ENCODE assay signal across 8 cellular contexts in the genomic region with DNA sequence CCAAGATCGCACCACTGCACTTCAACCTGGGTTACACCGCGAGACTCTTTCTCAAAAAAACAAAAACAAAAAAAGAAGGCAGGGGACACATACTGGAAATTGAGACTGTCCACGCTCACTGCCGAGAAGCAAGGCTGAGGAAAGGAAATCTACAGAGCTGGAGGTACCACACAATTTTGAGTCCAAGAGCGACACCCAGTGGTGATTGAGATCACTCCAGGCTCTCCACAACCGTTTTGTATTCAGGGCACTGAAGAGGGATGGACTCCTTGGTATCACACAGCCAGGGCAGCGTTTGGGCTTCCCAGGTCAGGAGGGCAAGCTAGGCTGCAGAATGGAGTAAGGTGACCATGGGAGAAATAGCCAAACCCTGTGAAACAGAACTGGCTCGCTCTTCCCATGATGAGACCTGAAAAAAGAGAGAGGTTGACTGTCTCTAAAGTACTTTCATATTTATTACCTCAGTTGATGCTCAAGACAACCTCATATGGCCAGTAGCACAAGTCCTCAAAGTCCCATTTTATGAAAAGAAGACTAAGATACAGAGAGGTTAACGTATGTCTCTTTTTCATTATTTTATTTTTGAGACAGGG.
DNase-seq lines count a peak whose midpoint lies in the region; ATAC-seq and TF ChIP-seq lines count a peak whose summit lies in the region.

No MANE protein-coding gene starts in this region.

- H3K79me2 ChIP-seq in neural cell (replicated peaks; ENCODE audit: insufficient read depth, low read length), result no peaks in the 10 kb centered on the region

- DNase-seq in AG04450 (ENCODE audit: low read depth, low spot score) (peak; percentile 34), OCI-M1 (lab: John Stamatoyannopoulos, UW) (peak; percentile 79), activated T-cell treated with anti-CD3 and anti-CD28 coated beads for 4 hours (peak; percentile 45), fibroblast of gingiva (ENCODE audit: low read depth) (peak; percentile 56), suprapubic skin (ENCODE audit: low spot score in 2 of 2) (peak in 1 of 2 donors; percentile 71)

- WGBS in suprapubic skin, result 25% methylated on average over 10 of the region's 10 CpGs

- TF ChIP-seq RAD21 in neural cell (conservative IDR thresholded peaks at IDR 0.05), result peak; percentile 93

- H2AFZ ChIP-seq in neural cell (ENCODE audit: low read depth, low read length), result no peak overlapping the region

- peak; percentile 69 for ATAC-seq in GM19023 (IDR thresholded peaks at IDR 0.05; ENCODE audit: unreplicated experiment)

- H3K9ac ChIP-seq in neural cell (ENCODE audit: low read length), result no peak overlapping the region

- H3K36me3 ChIP-seq in neural cell (ENCODE audit: insufficient read depth, low read length) (no peaks in the 10 kb centered on the region), suprapubic skin (no peaks in the 10 kb centered on the region)

- H4K20me1 ChIP-seq in neural cell (ENCODE audit: insufficient read depth), result no peaks in the 10 kb centered on the region

- H3K27me3 ChIP-seq in AG04450 (ENCODE audit: control insufficient read depth, insufficient read depth, low read length) (peaks cover 8% of the 10 kb centered on the region), neural cell (ENCODE audit: insufficient read depth, low read depth, low read length) (no peaks in the 10 kb centered on the region), suprapubic skin (peaks cover 41% of the 10 kb centered on the region)

- H3K9me2 ChIP-seq in neural cell (ENCODE audit: insufficient read depth, low read length), result no peaks in the 10 kb centered on the region

- no peak overlapping the region for H3K4me2 ChIP-seq in neural cell (ENCODE audit: low read length)

- POLR2A ChIA-PET in AG04450 (lab: Yijun Ruan, JAX), result no interaction called here

- no peaks in the 10 kb centered on the region for H3F3A ChIP-seq in neural cell (ENCODE audit: insufficient read depth, low read length, poor library complexity, severe bottlenecking)

- TF ChIP-seq CTCF in AG04450 (IDR thresholded peaks at IDR 0.05; ENCODE audit: low read depth, low read length) (peak; percentile 78), LNCAP (IDR thresholded peaks at IDR 0.05) (peak; percentile 71), neural cell (IDR thresholded peaks at IDR 0.05; ENCODE audit: poor library complexity, severe bottlenecking) (peak; percentile 90), suprapubic skin (IDR thresholded peaks at IDR 0.05) (peak; percentile 29 to 61)

- no peaks in the 10 kb centered on the region for H3K4me1 ChIP-seq in suprapubic skin

- CTCF ChIA-PET in AG04450 (lab: Charles Lee), result interaction anchor here (0.7 to 3.3 kb wide), 8 partner anchors 10 to 1114 kb away, joined by 3 to 16 read pairs (median 4); no protein-coding TSS in a partner anchor

- no peak overlapping the region for H3K27ac ChIP-seq in AG04450 (ENCODE audit: low read depth, low read length)
- no peak overlapping the region for H3K27ac ChIP-seq in neural cell (ENCODE audit: low read length)
- no peak overlapping the region for H3K27ac ChIP-seq in suprapubic skin

- no peaks in the 10 kb centered on the region for H3K9me3 ChIP-seq in AG04450 (ENCODE audit: control insufficient read depth, insufficient read depth, low read length)
- no peaks in the 10 kb centered on the region for H3K9me3 ChIP-seq in neural cell (ENCODE audit: low read length)
- no peaks in the 10 kb centered on the region for H3K9me3 ChIP-seq in suprapubic skin

- no peak for TF ChIP-seq POLR2A in suprapubic skin (IDR thresholded peaks at IDR 0.05)

- TF ChIP-seq EP300 in neural cell (conservative IDR thresholded peaks at IDR 0.05; ENCODE audit: poor library complexity, severe bottlenecking) (no peak), suprapubic skin (IDR thresholded peaks at IDR 0.05) (no peak)

- H3K4me3 ChIP-seq in AG04450 (ENCODE audit: low read depth, low read length) (no peak overlapping the region), neural cell (ENCODE audit: low read length) (no peak overlapping the region), suprapubic skin (no peak overlapping the region)

TF ChIP-seq in neural cell, 6 proteins besides CTCF, POLR2A, EP300 and RAD21:
- TF ChIP-seq SMC3 (conservative IDR thresholded peaks at IDR 0.05; ENCODE audit: poor library complexity) (peak; percentile 94), EZH2 (IDR thresholded peaks at IDR 0.05; ENCODE audit: borderline replicate concordance, insufficient read depth, low read length, poor library complexity, severe bottlenecking) (no peak), POLR2AphosphoS5 (IDR thresholded peaks at IDR 0.05) (no peak)
- TF ChIP-seq, protein P1, sequence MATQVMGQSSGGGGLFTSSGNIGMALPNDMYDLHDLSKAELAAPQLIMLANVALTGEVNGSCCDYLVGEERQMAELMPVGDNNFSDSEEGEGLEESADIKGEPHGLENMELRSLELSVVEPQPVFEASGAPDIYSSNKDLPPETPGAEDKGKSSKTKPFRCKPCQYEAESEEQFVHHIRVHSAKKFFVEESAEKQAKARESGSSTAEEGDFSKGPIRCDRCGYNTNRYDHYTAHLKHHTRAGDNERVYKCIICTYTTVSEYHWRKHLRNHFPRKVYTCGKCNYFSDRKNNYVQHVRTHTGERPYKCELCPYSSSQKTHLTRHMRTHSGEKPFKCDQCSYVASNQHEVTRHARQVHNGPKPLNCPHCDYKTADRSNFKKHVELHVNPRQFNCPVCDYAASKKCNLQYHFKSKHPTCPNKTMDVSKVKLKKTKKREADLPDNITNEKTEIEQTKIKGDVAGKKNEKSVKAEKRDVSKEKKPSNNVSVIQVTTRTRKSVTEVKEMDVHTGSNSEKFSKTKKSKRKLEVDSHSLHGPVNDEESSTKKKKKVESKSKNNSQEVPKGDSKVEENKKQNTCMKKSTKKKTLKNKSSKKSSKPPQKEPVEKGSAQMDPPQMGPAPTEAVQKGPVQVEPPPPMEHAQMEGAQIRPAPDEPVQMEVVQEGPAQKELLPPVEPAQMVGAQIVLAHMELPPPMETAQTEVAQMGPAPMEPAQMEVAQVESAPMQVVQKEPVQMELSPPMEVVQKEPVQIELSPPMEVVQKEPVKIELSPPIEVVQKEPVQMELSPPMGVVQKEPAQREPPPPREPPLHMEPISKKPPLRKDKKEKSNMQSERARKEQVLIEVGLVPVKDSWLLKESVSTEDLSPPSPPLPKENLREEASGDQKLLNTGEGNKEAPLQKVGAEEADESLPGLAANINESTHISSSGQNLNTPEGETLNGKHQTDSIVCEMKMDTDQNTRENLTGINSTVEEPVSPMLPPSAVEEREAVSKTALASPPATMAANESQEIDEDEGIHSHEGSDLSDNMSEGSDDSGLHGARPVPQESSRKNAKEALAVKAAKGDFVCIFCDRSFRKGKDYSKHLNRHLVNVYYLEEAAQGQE (IDR thresholded peaks at IDR 0.05; ENCODE audit: borderline replicate concordance), result no peak
TF ChIP-seq in neural cell: peak in this region for 1.
